In the genomic region with DNA sequence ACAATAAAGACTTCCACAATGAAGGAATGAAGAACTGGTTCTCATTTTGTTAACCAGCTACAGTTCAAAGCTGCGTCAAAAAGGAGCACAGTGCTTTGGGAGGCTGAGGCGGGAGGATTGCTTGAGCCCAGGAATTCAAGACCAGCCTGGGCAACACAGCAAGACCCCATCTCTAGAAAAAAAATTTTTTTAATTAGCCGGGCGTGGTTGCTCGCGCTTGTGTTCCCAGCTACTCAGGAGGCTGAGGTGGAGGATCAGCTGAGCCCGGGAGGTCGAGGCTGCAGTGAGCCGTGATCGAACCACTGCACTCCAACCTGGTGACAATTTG, we compare ENCODE assay signal across 8 cellular contexts. TPM values are rescaled to one million over a fixed set of nuclear protein-coding genes. Genes with fewer than 3 reads are reported as not detected.
DNase-seq lines count a peak whose midpoint lies in the region; ATAC-seq and TF ChIP-seq lines count a peak whose summit lies in the region.

No MANE protein-coding gene starts in this region.

- TF ChIP-seq CTCF in left ventricle myocardium inferior (IDR thresholded peaks at IDR 0.05; ENCODE audit: borderline replicate concordance) = no peak
- TF ChIP-seq CTCF in brain (conservative IDR thresholded peaks at IDR 0.05) = no peak
- no peak for TF ChIP-seq CTCF in mesothelial cell of epicardium (IDR thresholded peaks at IDR 0.05; ENCODE audit: unreplicated experiment)
- TF ChIP-seq CTCF in upper lobe of right lung (IDR thresholded peaks at IDR 0.05) = no peak

- DNase-seq in left ventricle myocardium inferior (no peak), left cardiac atrium (no peak), mesothelial cell of epicardium (ENCODE audit: low spot score in 2 of 2, unreplicated experiment in 2 of 2) (no peak), upper lobe of right lung (no peak), dermis blood vessel endothelial cell (no peak), NCI-H1048 (lab: John Stamatoyannopoulos, UW) (no peak)
- no peak for DNase-seq in stimulated activated CD4-positive, alpha-beta T cell treated with anti-CD3 and anti-CD28 coated beads, Interleukin-2, amount 100 ng/mL, for 48 hours

- H3K27ac Mint-ChIP-seq in brain (peak overlapping the region in 1 of 5 experiments; percentile 26), mesothelial cell of epicardium (no peak overlapping the region)

- H3K4me3 ChIP-seq in left ventricle myocardium inferior (peak overlapping the region; percentile 64), upper lobe of right lung (peak overlapping the region; percentile 42)

- H3K27me3 ChIP-seq in left ventricle myocardium inferior (ENCODE audit: low read depth) (peaks cover 83% of the 10 kb centered on the region), upper lobe of right lung (peaks cover 35% of the 10 kb centered on the region)

- H3K4me1 ChIP-seq in left ventricle myocardium inferior = peaks cover 26% of the 10 kb centered on the region
- H3K4me1 ChIP-seq in upper lobe of right lung = peaks cover 23% of the 10 kb centered on the region

- H3K27me3 Mint-ChIP-seq in brain = peaks cover 86% of the 10 kb centered on the region
- H3K27me3 Mint-ChIP-seq in mesothelial cell of epicardium (ENCODE audit: low read depth) = peaks cover 82% of the 10 kb centered on the region

- ATAC-seq in left cardiac atrium = no peak
- ATAC-seq in upper lobe of right lung = no peak

- peaks cover 0 to 3% (median 0%) of the 10 kb centered on the region in 5 experiments for H3K9me3 Mint-ChIP-seq in brain
- H3K9me3 Mint-ChIP-seq in mesothelial cell of epicardium = peaks cover 6% of the 10 kb centered on the region

- H3K4me3 Mint-ChIP-seq in brain = peak overlapping the region; percentile 81 to 89 (median 85)
- peak overlapping the region; percentile 63 for H3K4me3 Mint-ChIP-seq in mesothelial cell of epicardium

- H3K27ac ChIP-seq in left ventricle myocardium inferior (replicated peaks) (no peak overlapping the region), upper lobe of right lung (peak overlapping the region; percentile 60)

- H3K36me3 ChIP-seq in left ventricle myocardium inferior = no peaks in the 10 kb centered on the region
- H3K36me3 ChIP-seq in upper lobe of right lung = no peaks in the 10 kb centered on the region

- H3K9me3 ChIP-seq in left ventricle myocardium inferior (replicated peaks) = no peaks in the 10 kb centered on the region
- H3K9me3 ChIP-seq in upper lobe of right lung = no peaks in the 10 kb centered on the region

- H3K36me3 Mint-ChIP-seq in brain (no peaks in the 10 kb centered on the region), mesothelial cell of epicardium (no peaks in the 10 kb centered on the region)

- H3K4me1 Mint-ChIP-seq in brain (peaks cover 34% of the 10 kb centered on the region), mesothelial cell of epicardium (peaks cover 23% of the 10 kb centered on the region)

- intact Hi-C loops in left ventricle myocardium inferior (cut with micrococcal nuclease) (no loop called here), left cardiac atrium (cut with DNase I) (no loop called here), upper lobe of right lung (cut with DNase I) (no loop called here)

RNA-seq across cellular contexts. Expression of gene SLC6A4, which starts 0.8 kb away (rescaled TPM):
- total RNA-seq in left ventricle myocardium inferior (0.33 TPM), left cardiac atrium (1 to 10 TPM in 1 of 2 donors, under 1 TPM in 1; 0.12 to 3.8 TPM), mesothelial cell of epicardium (0.84 to 1.1 TPM (median 0.91 TPM) in 3 replicates), upper lobe of right lung (72.9 TPM), dermis blood vessel endothelial cell (2.6 TPM in 2 replicates)
- 0.32 TPM for polyA plus RNA-seq in brain (ENCODE audit: insufficient read depth, low read depth, low replicate concordance)

RNA-seq across cellular contexts. Expression of gene BLMH, which starts 55.5 kb away (rescaled TPM):
- 14.9 TPM for total RNA-seq in left ventricle myocardium inferior
- 10 to 100 TPM; 16.9 to 19.8 TPM for total RNA-seq in left cardiac atrium
- 69.1 TPM for polyA plus RNA-seq in brain (ENCODE audit: insufficient read depth, low read depth, low replicate concordance)
- total RNA-seq in mesothelial cell of epicardium = 44.7 to 47.9 TPM (median 46.4 TPM) in 3 replicates
- total RNA-seq in upper lobe of right lung = 26.0 TPM
- total RNA-seq in dermis blood vessel endothelial cell = 67.7 and 69.2 TPM in 2 replicates

Comparison
In these comparisons a context has a peak if more than half of its experiments do, and no peak if none do; other contexts are left out.
1. RNA of gene SLC6A4, which starts 0.8 kb away (total RNA-seq): 72.9 TPM in upper lobe of right lung (single experiment); 0.12 to 3.8 TPM in left cardiac atrium, 2.6 TPM in dermis blood vessel endothelial cell, 0.84 to 1.1 TPM in mesothelial cell of epicardium and 0.33 TPM in left ventricle myocardium inferior (single experiment); every median in the first group is over 10 times any median in the second.